Comparison of ENCODE assay signal across 13 cellular contexts in genomic region chr2:100106460-100106859, GRCh38. TPM values are rescaled to one million over a fixed set of nuclear protein-coding genes. Genes with fewer than 3 reads are reported as not detected.
DNase-seq lines count a peak whose midpoint lies in the region; ATAC-seq and TF ChIP-seq lines count a peak whose summit lies in the region.
"Had no signal": no experiment of that assay in that cellular context is flagged by ENCODE, and none has a peak within 500 bp of the region (broad histone marks: within the 10 kb centered on the region; RNA-seq: fewer than 3 reads in every experiment).

No MANE protein-coding gene starts in this region.

- no peaks in the 10 kb centered on the region for H3K9me3 ChIP-seq in CD4-positive, alpha-beta T cell (ENCODE audit: control insufficient read depth, low read length)
- no peaks in the 10 kb centered on the region for H3K9me3 ChIP-seq in trophoblast cell (ENCODE audit: insufficient read depth, low read depth, low read length)
- no peaks in the 10 kb centered on the region for H3K9me3 ChIP-seq in SJCRH30 (replicated peaks)

- H3K14ac ChIP-seq in trophoblast cell (ENCODE audit: low read length), result no peak overlapping the region

- CTCF ChIA-PET in CD4-positive, alpha-beta T cell (lab: Charles Lee), result no interaction called here

- H3K36me3 ChIP-seq in trophoblast cell (ENCODE audit: control insufficient read depth in 1 of 2, insufficient read depth in 2 of 2, low read length in 2 of 2) (no peaks in the 10 kb centered on the region), SJCRH30 (no peaks in the 10 kb centered on the region)

- H3K27me3 Mint-ChIP-seq in CD4-positive, alpha-beta T cell, result peaks cover 15% of the 10 kb centered on the region

- no peak overlapping the region for H3K27ac Mint-ChIP-seq in CD4-positive, alpha-beta T cell
- H3K27ac Mint-ChIP-seq: activated naive CD8-positive, alpha-beta T cell treated with anti-CD3 and anti-CD28 coated beads, Interleukin-2, amount 10 ng/mL, durations not matched to agents 7 days and 5 days; CD8-positive, alpha-beta T cell had no signal

- no peak overlapping the region for H2BK120ac ChIP-seq in trophoblast cell (ENCODE audit: insufficient read depth, low read length, poor library complexity)

- H3K36me3 Mint-ChIP-seq in CD4-positive, alpha-beta T cell (ENCODE audit: low read depth), result peaks cover 5% of the 10 kb centered on the region
- H3K36me3 Mint-ChIP-seq: activated naive CD8-positive, alpha-beta T cell treated with anti-CD3 and anti-CD28 coated beads, Interleukin-2, amount 10 ng/mL, durations not matched to agents 7 days and 5 days; CD8-positive, alpha-beta T cell had no signal

- H3K4me3 ChIP-seq in trophoblast cell (ENCODE audit: low read depth, low read length) (no peak overlapping the region), SJCRH30 (no peak overlapping the region)

- intact Hi-C loops in CD4-positive, alpha-beta T cell (cut with DNase I, micrococcal nuclease), result no loop called here

- H2BK12ac ChIP-seq in trophoblast cell (ENCODE audit: low read length), result no peak overlapping the region

- peaks cover 15 to 27% of the 10 kb centered on the region in 2 experiments for H3K4me1 ChIP-seq in trophoblast cell (ENCODE audit: control insufficient read depth in 1 of 2, insufficient read depth in 2 of 2, low read length in 2 of 2)
- H3K4me1 ChIP-seq in SJCRH30, result no peaks in the 10 kb centered on the region

- H3K4ac ChIP-seq in trophoblast cell (ENCODE audit: low read depth, low read length), result no peak overlapping the region

- no peak overlapping the region for H4K8ac ChIP-seq in trophoblast cell (ENCODE audit: low read depth, low read length)

- H3K23ac ChIP-seq in trophoblast cell (ENCODE audit: low read length), result no peak overlapping the region

- no peaks in the 10 kb centered on the region for H3K9me3 Mint-ChIP-seq in CD4-positive, alpha-beta T cell
- H3K9me3 Mint-ChIP-seq: activated naive CD8-positive, alpha-beta T cell treated with anti-CD3 and anti-CD28 coated beads, Interleukin-2, amount 10 ng/mL, durations not matched to agents 7 days and 5 days; CD8-positive, alpha-beta T cell had no signal

- H3K79me1 ChIP-seq in trophoblast cell (ENCODE audit: low read length), result peaks cover 2% of the 10 kb centered on the region

- peak overlapping the region; percentile 63 for H3K4me3 Mint-ChIP-seq in CD4-positive, alpha-beta T cell
- H3K4me3 Mint-ChIP-seq: activated naive CD8-positive, alpha-beta T cell treated with anti-CD3 and anti-CD28 coated beads, Interleukin-2, amount 10 ng/mL, durations not matched to agents 7 days and 5 days had no signal

- H4K91ac ChIP-seq in trophoblast cell (ENCODE audit: low read depth, low read length), result peak overlapping the region; percentile 18

- H2AK5ac ChIP-seq in trophoblast cell (ENCODE audit: low read length), result no peak overlapping the region

- WGBS in trophoblast cell (ENCODE audit: extremely low coverage, insufficient coverage, insufficient read length), result no CpG with 5 or more reads among the region's 9 CpGs

- H3K4me2 ChIP-seq in trophoblast cell (ENCODE audit: low read length), result no peak overlapping the region

- H2AFZ ChIP-seq in trophoblast cell (ENCODE audit: insufficient read depth, low read length, poor library complexity), result no peak overlapping the region

- no peaks in the 10 kb centered on the region for H3K79me2 ChIP-seq in trophoblast cell (ENCODE audit: control insufficient read depth, insufficient read depth, low read length, poor library complexity)

- no peak for ATAC-seq in CD4-positive, alpha-beta T cell (ENCODE audit: poor library complexity)
- ATAC-seq: CD8-positive, alpha-beta T cell; SK-N-SH treated with all-trans-retinoic acid at 6 μM for 48 hours had no signal

- POLR2A ChIA-PET in CD4-positive, alpha-beta T cell (lab: Charles Lee), result no interaction called here

- H3K9ac ChIP-seq in trophoblast cell (ENCODE audit: low read length), result no peak overlapping the region

- peak overlapping the region; percentile 19 for H2BK5ac ChIP-seq in trophoblast cell (ENCODE audit: low read depth, low read length, poor library complexity)

- H3K27ac ChIP-seq in CD4-positive, alpha-beta T cell (ENCODE audit: low read depth, low read length), result no peak overlapping the region
- H3K27ac ChIP-seq in trophoblast cell (ENCODE audit: low read depth, low read length) (no peak overlapping the region), SJCRH30 (no peak overlapping the region)

- H4K12ac ChIP-seq in trophoblast cell (ENCODE audit: low read depth, low read length), result no peak overlapping the region

- no peak for DNase-seq in CD4-positive, alpha-beta T cell
- peak; percentile 86 for DNase-seq in NCI-H146 (lab: John Stamatoyannopoulos, UW)
- peak; percentile 2 for DNase-seq in globus pallidus (ENCODE audit: low spot score)
- no peak for DNase-seq in trophoblast cell
- no peak for DNase-seq in foreskin melanocyte
- no peak for DNase-seq in stimulated activated CD4-positive, alpha-beta T cell treated with anti-CD3 and anti-CD28 coated beads, Interleukin-1b, Interleukin-23, amount 100 ng/mL, for 48 hours
- no peak for DNase-seq in SJCRH30
- DNase-seq in medulla oblongata (ENCODE audit: extremely low spot score), result no peak
- DNase-seq: activated naive CD8-positive, alpha-beta T cell treated with anti-CD3 and anti-CD28 coated beads, Interleukin-2, amount 10 ng/mL, durations not matched to agents 7 days and 5 days; CD8-positive, alpha-beta T cell; NCI-H2029 treated with DMSO at 0.1 percent for 48 hours had no signal

- peaks cover 8% of the 10 kb centered on the region for H3K4me1 Mint-ChIP-seq in CD4-positive, alpha-beta T cell (ENCODE audit: low read depth)

- H3K27me3 ChIP-seq in CD4-positive, alpha-beta T cell (ENCODE audit: control insufficient read depth, insufficient read depth, low read length), result no peaks in the 10 kb centered on the region
- H3K27me3 ChIP-seq in trophoblast cell (ENCODE audit: insufficient read depth, low read length), result peaks cover 11% of the 10 kb centered on the region
- H3K27me3 ChIP-seq in SJCRH30, result peaks cover 5% of the 10 kb centered on the region

- no peak overlapping the region for H3K18ac ChIP-seq in trophoblast cell (ENCODE audit: low read length)

- no peak for TF ChIP-seq CTCF in CD4-positive, alpha-beta T cell (IDR thresholded peaks at IDR 0.05)

RNA-seq across cellular contexts. Expression of gene AFF3, which starts 35.9 kb away (rescaled TPM):
- 10 to 100 TPM; 15.4 to 15.7 TPM for total RNA-seq in CD4-positive, alpha-beta T cell
- polyA plus RNA-seq in trophoblast cell (2013), result 3.5 and 3.7 TPM in 2 replicates
- total RNA-seq in SJCRH30 (2014; rRNA removed; shearing (Covaris generic)), result not detected in 2 replicates
- polyA plus RNA-seq: keratinocyte had no signal

Comparison
In these comparisons a context has a peak if more than half of its experiments do, and no peak if none do; other contexts are left out.
1. DNase-seq: peak in NCI-H146 (single experiment) and globus pallidus (single experiment); none in CD4-positive, alpha-beta T cell (0 of 10), trophoblast cell (0 of 2), foreskin melanocyte (single experiment), stimulated activated CD4-positive, alpha-beta T cell treated with anti-CD3 and anti-CD28 coated beads, Interleukin-1b, Interleukin-23, amount 100 ng/mL, for 48 hours (single experiment), SJCRH30 (0 of 2) and medulla oblongata (single experiment).
2. RNA of gene AFF3, which starts 35.9 kb away (total RNA-seq): 15.4 to 15.7 TPM in CD4-positive, alpha-beta T cell; not detected in SJCRH30; every median in the first group is over 10 times any median in the second.